ENCODE assay signal across 1 cellular context in the genomic region with DNA sequence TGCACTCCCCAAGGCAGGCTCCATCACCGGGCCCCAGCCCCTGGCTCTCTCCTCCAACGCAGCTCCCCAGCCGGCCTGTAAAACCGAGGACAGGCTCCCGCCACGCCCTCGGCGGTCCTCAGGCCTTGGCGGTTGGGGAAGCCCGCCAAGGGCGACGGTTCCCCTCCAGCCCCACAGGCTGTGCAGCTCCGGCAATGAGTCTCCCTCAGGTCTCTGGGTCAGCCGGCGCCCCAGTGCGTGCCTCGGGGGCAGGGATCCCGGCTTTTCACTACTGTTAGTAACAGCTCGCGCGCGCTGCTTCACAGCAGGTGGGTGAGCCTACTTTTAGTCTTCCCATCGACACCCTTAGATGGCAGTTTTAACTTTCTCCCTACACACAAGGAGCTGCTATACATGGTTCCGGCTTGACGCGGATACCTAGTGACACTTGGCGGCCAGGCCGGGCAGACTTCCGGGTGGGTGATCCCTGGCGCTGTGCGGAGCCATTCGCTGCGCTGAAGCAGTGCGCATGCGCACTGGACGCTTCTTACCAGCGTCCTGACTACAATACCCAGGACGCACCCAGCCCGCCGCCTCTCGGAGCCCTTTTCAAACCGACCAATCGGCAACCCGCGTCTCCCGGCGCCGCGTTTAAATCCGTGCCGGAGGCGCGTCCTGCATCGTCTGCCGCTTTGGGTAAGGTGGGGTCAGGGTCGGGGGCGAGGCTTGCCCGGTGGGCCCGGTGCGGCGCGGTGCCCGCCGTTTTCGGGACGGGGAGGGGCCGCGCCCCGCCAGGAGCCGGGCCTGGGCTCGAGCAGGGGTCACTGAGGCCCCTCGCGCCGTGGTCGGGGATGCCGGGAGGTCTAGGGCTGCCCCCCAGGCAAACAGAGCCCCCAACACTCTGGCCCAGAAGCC.
A peak's percentile ranks its signal among the peaks of the same experiment; 100 is the strongest.
TF ChIP-seq lines count a peak whose summit lies in the region.

A gene with protein sequence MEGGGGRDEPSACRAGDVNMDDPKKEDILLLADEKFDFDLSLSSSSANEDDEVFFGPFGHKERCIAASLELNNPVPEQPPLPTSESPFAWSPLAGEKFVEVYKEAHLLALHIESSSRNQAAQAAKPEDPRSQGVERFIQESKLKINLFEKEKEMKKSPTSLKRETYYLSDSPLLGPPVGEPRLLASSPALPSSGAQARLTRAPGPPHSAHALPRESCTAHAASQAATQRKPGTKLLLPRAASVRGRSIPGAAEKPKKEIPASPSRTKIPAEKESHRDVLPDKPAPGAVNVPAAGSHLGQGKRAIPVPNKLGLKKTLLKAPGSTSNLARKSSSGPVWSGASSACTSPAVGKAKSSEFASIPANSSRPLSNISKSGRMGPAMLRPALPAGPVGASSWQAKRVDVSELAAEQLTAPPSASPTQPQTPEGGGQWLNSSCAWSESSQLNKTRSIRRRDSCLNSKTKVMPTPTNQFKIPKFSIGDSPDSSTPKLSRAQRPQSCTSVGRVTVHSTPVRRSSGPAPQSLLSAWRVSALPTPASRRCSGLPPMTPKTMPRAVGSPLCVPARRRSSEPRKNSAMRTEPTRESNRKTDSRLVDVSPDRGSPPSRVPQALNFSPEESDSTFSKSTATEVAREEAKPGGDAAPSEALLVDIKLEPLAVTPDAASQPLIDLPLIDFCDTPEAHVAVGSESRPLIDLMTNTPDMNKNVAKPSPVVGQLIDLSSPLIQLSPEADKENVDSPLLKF (plus strand): TSS at position 614 of the 894 bp plus-strand sequence. CDS start 531 bp downstream, outside the sequence.

TF ChIP-seq in HepG2, 621 proteins besides CTCF, POLR2A, EP300 and RAD21 (continued from another document and continues in another):
- TF ChIP-seq, protein P1, sequence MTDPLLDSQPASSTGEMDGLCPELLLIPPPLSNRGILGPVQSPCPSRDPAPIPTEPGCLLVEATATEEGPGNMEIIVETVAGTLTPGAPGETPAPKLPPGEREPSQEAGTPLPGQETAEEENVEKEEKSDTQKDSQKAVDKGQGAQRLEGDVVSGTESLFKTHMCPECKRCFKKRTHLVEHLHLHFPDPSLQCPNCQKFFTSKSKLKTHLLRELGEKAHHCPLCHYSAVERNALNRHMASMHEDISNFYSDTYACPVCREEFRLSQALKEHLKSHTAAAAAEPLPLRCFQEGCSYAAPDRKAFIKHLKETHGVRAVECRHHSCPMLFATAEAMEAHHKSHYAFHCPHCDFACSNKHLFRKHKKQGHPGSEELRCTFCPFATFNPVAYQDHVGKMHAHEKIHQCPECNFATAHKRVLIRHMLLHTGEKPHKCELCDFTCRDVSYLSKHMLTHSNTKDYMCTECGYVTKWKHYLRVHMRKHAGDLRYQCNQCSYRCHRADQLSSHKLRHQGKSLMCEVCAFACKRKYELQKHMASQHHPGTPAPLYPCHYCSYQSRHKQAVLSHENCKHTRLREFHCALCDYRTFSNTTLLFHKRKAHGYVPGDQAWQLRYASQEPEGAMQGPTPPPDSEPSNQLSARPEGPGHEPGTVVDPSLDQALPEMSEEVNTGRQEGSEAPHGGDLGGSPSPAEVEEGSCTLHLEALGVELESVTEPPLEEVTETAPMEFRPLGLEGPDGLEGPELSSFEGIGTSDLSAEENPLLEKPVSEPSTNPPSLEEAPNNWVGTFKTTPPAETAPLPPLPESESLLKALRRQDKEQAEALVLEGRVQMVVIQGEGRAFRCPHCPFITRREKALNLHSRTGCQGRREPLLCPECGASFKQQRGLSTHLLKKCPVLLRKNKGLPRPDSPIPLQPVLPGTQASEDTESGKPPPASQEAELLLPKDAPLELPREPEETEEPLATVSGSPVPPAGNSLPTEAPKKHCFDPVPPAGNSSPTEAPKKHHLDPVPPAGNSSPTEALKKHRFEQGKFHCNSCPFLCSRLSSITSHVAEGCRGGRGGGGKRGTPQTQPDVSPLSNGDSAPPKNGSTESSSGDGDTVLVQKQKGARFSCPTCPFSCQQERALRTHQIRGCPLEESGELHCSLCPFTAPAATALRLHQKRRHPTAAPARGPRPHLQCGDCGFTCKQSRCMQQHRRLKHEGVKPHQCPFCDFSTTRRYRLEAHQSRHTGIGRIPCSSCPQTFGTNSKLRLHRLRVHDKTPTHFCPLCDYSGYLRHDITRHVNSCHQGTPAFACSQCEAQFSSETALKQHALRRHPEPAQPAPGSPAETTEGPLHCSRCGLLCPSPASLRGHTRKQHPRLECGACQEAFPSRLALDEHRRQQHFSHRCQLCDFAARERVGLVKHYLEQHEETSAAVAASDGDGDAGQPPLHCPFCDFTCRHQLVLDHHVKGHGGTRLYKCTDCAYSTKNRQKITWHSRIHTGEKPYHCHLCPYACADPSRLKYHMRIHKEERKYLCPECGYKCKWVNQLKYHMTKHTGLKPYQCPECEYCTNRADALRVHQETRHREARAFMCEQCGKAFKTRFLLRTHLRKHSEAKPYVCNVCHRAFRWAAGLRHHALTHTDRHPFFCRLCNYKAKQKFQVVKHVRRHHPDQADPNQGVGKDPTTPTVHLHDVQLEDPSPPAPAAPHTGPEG (CRISPR knock-in tag; IDR thresholded peaks at IDR 0.05), result peak; percentile 54
- TF ChIP-seq, protein P2, sequence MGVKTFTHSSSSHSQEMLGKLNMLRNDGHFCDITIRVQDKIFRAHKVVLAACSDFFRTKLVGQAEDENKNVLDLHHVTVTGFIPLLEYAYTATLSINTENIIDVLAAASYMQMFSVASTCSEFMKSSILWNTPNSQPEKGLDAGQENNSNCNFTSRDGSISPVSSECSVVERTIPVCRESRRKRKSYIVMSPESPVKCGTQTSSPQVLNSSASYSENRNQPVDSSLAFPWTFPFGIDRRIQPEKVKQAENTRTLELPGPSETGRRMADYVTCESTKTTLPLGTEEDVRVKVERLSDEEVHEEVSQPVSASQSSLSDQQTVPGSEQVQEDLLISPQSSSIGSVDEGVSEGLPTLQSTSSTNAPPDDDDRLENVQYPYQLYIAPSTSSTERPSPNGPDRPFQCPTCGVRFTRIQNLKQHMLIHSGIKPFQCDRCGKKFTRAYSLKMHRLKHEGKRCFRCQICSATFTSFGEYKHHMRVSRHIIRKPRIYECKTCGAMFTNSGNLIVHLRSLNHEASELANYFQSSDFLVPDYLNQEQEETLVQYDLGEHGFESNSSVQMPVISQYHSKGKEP (CRISPR knock-in tag; IDR thresholded peaks at IDR 0.05), result 0 out of 2 replicates have a peak, but pooled peaks have one; percentile 52
- TF ChIP-seq TCF12 (IDR thresholded peaks at IDR 0.05) (no peak), TCF12 (CRISPR knock-in tag; IDR thresholded peaks at IDR 0.05) (peak; percentile 40; the same call in 1 of the 2 replicates), POLR2AphosphoS2 (IDR thresholded peaks at IDR 0.05; ENCODE audit: low read depth, low read length) (peak; percentile 89), KLF9 (CRISPR knock-in tag; IDR thresholded peaks at IDR 0.05; ENCODE audit: low read depth) (no peak), STAT5B (CRISPR knock-in tag; IDR thresholded peaks at IDR 0.05) (no peak), SRF (IDR thresholded peaks at IDR 0.05; ENCODE audit: low read depth, low read length) (no peak), KDM5A (IDR thresholded peaks at IDR 0.05; ENCODE audit: borderline replicate concordance, low read length) (peak; percentile 66), ARNTL (CRISPR knock-in tag; IDR thresholded peaks at IDR 0.05) (peak; percentile 23; the same call in 1 of the 2 replicates), AGO2 (optimal IDR thresholded peaks at IDR 0.05; ENCODE audit: low read depth, low read length) (peak; percentile 76), LCORL (IDR thresholded peaks at IDR 0.05) (no peak), LCORL (CRISPR knock-in tag; IDR thresholded peaks at IDR 0.05) (no peak), ZNF501 (CRISPR knock-in tag; IDR thresholded peaks at IDR 0.05) (peak; percentile 70), MEIS1 (CRISPR knock-in tag; IDR thresholded peaks at IDR 0.05; ENCODE audit: borderline replicate concordance) (no peak), ZNF333 (CRISPR knock-in tag; IDR thresholded peaks at IDR 0.05; ENCODE audit: borderline replicate concordance) (peak; percentile 92), MAFK (conservative IDR thresholded peaks at IDR 0.05 in 1 of 2, IDR thresholded peaks at IDR 0.05 in 1 of 2; ENCODE audit: low read length in 2 of 2) (no peak), HOXA9 (CRISPR knock-in tag; IDR thresholded peaks at IDR 0.05; ENCODE audit: borderline replicate concordance) (peak; percentile 98), ZNF562 (CRISPR knock-in tag; IDR thresholded peaks at IDR 0.05; ENCODE audit: borderline replicate concordance) (peak; percentile 84; the same call in 1 of the 2 replicates), FLYWCH1 (CRISPR knock-in tag; IDR thresholded peaks at IDR 0.05) (0 out of 2 replicates have a peak, but pooled peaks have one; percentile 16), SYNCRIP (IDR thresholded peaks at IDR 0.05; ENCODE audit: insufficient read depth, low read depth, low read length) (no peak), BORCS8-MEF2B (CRISPR knock-in tag; IDR thresholded peaks at IDR 0.05) (peak; percentile 100), GATA4 (IDR thresholded peaks at IDR 0.05; ENCODE audit: borderline replicate concordance, low read depth) (no peak), SSRP1 (CRISPR knock-in tag; IDR thresholded peaks at IDR 0.05) (no peak), HMG20B (CRISPR knock-in tag; conservative IDR thresholded peaks at IDR 0.05) (no peak; the same call in 1 of the 2 replicates), SALL1 (CRISPR knock-in tag; IDR thresholded peaks at IDR 0.05) (peak; percentile 86), ELF4 (CRISPR knock-in tag; IDR thresholded peaks at IDR 0.05; ENCODE audit: borderline replicate concordance) (no peak), FOXA3 (CRISPR knock-in tag; IDR thresholded peaks at IDR 0.05) (0 out of 2 replicates have a peak, but pooled peaks have one; percentile 18), ZKSCAN8 (CRISPR knock-in tag; IDR thresholded peaks at IDR 0.05; ENCODE audit: borderline replicate concordance) (no peak; the same call in 1 of the 2 replicates), RORA (CRISPR knock-in tag; IDR thresholded peaks at IDR 0.05) (no peak), ZNF329 (CRISPR knock-in tag; IDR thresholded peaks at IDR 0.05; ENCODE audit: low read depth) (no peak), MLLT10 (CRISPR knock-in tag; IDR thresholded peaks at IDR 0.05) (no peak), ZNF510 (CRISPR knock-in tag; IDR thresholded peaks at IDR 0.05; ENCODE audit: low read depth) (no peak; the same call in 1 of the 2 replicates), ZNF792 (CRISPR knock-in tag; IDR thresholded peaks at IDR 0.05) (no peak), ISL2 (CRISPR knock-in tag; IDR thresholded peaks at IDR 0.05) (peak; percentile 42; the same call in 1 of the 2 replicates), HNRNPK (IDR thresholded peaks at IDR 0.05; ENCODE audit: low read depth, low read length, poor library complexity, severe bottlenecking) (no peak), ZFP62 (CRISPR knock-in tag; IDR thresholded peaks at IDR 0.05) (no peak)
- TF ChIP-seq, protein P3, sequence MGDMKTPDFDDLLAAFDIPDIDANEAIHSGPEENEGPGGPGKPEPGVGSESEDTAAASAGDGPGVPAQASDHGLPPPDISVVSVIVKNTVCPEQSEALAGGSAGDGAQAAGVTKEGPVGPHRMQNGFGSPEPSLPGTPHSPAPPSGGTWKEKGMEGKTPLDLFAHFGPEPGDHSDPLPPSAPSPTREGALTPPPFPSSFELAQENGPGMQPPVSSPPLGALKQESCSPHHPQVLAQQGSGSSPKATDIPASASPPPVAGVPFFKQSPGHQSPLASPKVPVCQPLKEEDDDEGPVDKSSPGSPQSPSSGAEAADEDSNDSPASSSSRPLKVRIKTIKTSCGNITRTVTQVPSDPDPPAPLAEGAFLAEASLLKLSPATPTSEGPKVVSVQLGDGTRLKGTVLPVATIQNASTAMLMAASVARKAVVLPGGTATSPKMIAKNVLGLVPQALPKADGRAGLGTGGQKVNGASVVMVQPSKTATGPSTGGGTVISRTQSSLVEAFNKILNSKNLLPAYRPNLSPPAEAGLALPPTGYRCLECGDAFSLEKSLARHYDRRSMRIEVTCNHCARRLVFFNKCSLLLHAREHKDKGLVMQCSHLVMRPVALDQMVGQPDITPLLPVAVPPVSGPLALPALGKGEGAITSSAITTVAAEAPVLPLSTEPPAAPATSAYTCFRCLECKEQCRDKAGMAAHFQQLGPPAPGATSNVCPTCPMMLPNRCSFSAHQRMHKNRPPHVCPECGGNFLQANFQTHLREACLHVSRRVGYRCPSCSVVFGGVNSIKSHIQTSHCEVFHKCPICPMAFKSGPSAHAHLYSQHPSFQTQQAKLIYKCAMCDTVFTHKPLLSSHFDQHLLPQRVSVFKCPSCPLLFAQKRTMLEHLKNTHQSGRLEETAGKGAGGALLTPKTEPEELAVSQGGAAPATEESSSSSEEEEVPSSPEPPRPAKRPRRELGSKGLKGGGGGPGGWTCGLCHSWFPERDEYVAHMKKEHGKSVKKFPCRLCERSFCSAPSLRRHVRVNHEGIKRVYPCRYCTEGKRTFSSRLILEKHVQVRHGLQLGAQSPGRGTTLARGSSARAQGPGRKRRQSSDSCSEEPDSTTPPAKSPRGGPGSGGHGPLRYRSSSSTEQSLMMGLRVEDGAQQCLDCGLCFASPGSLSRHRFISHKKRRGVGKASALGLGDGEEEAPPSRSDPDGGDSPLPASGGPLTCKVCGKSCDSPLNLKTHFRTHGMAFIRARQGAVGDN (CRISPR knock-in tag; IDR thresholded peaks at IDR 0.05), result peak; percentile 78
- TF ChIP-seq, protein P4, sequence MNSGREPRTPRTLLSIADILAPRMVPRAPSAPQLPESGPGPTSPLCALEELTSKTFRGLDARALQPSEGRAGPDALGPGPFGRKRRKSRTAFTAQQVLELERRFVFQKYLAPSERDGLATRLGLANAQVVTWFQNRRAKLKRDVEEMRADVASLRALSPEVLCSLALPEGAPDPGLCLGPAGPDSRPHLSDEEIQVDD (CRISPR knock-in tag; IDR thresholded peaks at IDR 0.05; ENCODE audit: borderline replicate concordance), result no peak
- TF ChIP-seq, protein P5, sequence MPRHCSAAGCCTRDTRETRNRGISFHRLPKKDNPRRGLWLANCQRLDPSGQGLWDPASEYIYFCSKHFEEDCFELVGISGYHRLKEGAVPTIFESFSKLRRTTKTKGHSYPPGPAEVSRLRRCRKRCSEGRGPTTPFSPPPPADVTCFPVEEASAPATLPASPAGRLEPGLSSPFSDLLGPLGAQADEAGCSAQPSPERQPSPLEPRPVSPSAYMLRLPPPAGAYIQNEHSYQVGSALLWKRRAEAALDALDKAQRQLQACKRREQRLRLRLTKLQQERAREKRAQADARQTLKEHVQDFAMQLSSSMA (CRISPR knock-in tag; IDR thresholded peaks at IDR 0.05), result peak; percentile 91; the same call in 1 of the 2 replicates
- TF ChIP-seq, protein P6, sequence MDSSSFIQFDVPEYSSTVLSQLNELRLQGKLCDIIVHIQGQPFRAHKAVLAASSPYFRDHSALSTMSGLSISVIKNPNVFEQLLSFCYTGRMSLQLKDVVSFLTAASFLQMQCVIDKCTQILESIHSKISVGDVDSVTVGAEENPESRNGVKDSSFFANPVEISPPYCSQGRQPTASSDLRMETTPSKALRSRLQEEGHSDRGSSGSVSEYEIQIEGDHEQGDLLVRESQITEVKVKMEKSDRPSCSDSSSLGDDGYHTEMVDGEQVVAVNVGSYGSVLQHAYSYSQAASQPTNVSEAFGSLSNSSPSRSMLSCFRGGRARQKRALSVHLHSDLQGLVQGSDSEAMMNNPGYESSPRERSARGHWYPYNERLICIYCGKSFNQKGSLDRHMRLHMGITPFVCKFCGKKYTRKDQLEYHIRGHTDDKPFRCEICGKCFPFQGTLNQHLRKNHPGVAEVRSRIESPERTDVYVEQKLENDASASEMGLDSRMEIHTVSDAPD (CRISPR knock-in tag; IDR thresholded peaks at IDR 0.05), result peak; percentile 61; the same call in 1 of the 2 replicates
- TF ChIP-seq, protein P7, sequence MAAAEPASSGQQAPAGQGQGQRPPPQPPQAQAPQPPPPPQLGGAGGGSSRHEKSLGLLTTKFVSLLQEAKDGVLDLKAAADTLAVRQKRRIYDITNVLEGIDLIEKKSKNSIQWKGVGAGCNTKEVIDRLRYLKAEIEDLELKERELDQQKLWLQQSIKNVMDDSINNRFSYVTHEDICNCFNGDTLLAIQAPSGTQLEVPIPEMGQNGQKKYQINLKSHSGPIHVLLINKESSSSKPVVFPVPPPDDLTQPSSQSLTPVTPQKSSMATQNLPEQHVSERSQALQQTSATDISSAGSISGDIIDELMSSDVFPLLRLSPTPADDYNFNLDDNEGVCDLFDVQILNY (CRISPR knock-in tag; conservative IDR thresholded peaks at IDR 0.05), result peak; percentile 97
